In genomic region chr6:73523434-73524123, GRCh38 we compare ENCODE assay signal across 1 cellular context.
TF ChIP-seq lines count a peak whose summit lies in the region.

No MANE protein-coding gene starts in this region.

TF ChIP-seq in HepG2, 621 proteins besides CTCF, POLR2A, EP300 and RAD21 (continued from another document and continues in another):
- TF ChIP-seq REST (IDR thresholded peaks at IDR 0.05; ENCODE audit: borderline replicate concordance in 1 of 2, low read depth in 1 of 2, low read length in 2 of 2) (no peak; a peak in 1 of 4 replicates), ZNF431 (CRISPR knock-in tag; IDR thresholded peaks at IDR 0.05; ENCODE audit: borderline replicate concordance, low read depth) (0 out of 2 replicates have a peak, but pooled peaks have one; percentile 24), ZNF354B (CRISPR knock-in tag; IDR thresholded peaks at IDR 0.05) (no peak), FOSL2 (CRISPR knock-in tag; IDR thresholded peaks at IDR 0.05) (peak; percentile 15; the same call in 1 of the 2 replicates), SETDB1 (CRISPR knock-in tag; IDR thresholded peaks at IDR 0.05; ENCODE audit: borderline replicate concordance) (no peak), MXI1 (IDR thresholded peaks at IDR 0.05; ENCODE audit: borderline replicate concordance, low read depth, low read length) (peak; percentile 69; the same call in 1 of the 3 replicates), KDM1A (CRISPR knock-in tag; IDR thresholded peaks at IDR 0.05) (no peak), ZNF737 (CRISPR knock-in tag; IDR thresholded peaks at IDR 0.05; ENCODE audit: borderline replicate concordance) (no peak; the same call in 1 of the 2 replicates), IRX3 (CRISPR knock-in tag; IDR thresholded peaks at IDR 0.05; ENCODE audit: borderline replicate concordance, low read depth) (no peak), ZNF678 (CRISPR knock-in tag; IDR thresholded peaks at IDR 0.05) (no peak), HIVEP1 (CRISPR knock-in tag; IDR thresholded peaks at IDR 0.05) (peak; percentile 89), ARID4A (CRISPR knock-in tag; IDR thresholded peaks at IDR 0.05; ENCODE audit: borderline replicate concordance) (peak; percentile 89), KDM2A (CRISPR knock-in tag; IDR thresholded peaks at IDR 0.05; ENCODE audit: borderline replicate concordance, low read depth) (peak; percentile 69; the same call in 1 of the 2 replicates), ZNF660 (CRISPR knock-in tag; IDR thresholded peaks at IDR 0.05; ENCODE audit: borderline replicate concordance, low read depth) (no peak), HNRNPL (IDR thresholded peaks at IDR 0.05; ENCODE audit: low read depth, low read length) (0 out of 2 replicates have a peak, but pooled peaks have one; percentile 60), SIX1 (CRISPR knock-in tag; IDR thresholded peaks at IDR 0.05; ENCODE audit: borderline replicate concordance) (peak; percentile 61; the same call in 1 of the 2 replicates), ZNF792 (CRISPR knock-in tag; IDR thresholded peaks at IDR 0.05) (no peak), ZNF33B (CRISPR knock-in tag; IDR thresholded peaks at IDR 0.05) (0 out of 2 replicates have a peak, but pooled peaks have one; percentile 41), TCF7L2 (IDR thresholded peaks at IDR 0.05; ENCODE audit: low read depth, low read length) (no peak), ZC3H13 (CRISPR knock-in tag; IDR thresholded peaks at IDR 0.05) (peak; percentile 48; the same call in 1 of the 2 replicates), ZNF589 (CRISPR knock-in tag; conservative IDR thresholded peaks at IDR 0.05) (no peak), SIX4 (CRISPR knock-in tag; IDR thresholded peaks at IDR 0.05) (no peak), ZNF550 (CRISPR knock-in tag; IDR thresholded peaks at IDR 0.05; ENCODE audit: borderline replicate concordance) (no peak), GFI1 (CRISPR knock-in tag; IDR thresholded peaks at IDR 0.05; ENCODE audit: borderline replicate concordance) (peak; percentile 62; the same call in 1 of the 2 replicates), ISX (CRISPR knock-in tag; conservative IDR thresholded peaks at IDR 0.05) (0 out of 2 replicates have a peak, but pooled peaks have one; percentile 67), FOXP1 (IDR thresholded peaks at IDR 0.05) (no peak), FOXP1 (CRISPR knock-in tag; IDR thresholded peaks at IDR 0.05) (peak; percentile 17; the same call in 1 of the 2 replicates), JUND (CRISPR knock-in tag; IDR thresholded peaks at IDR 0.05) (0 out of 2 replicates have a peak, but pooled peaks have one; percentile 53), DR1 (CRISPR knock-in tag; IDR thresholded peaks at IDR 0.05) (peak; percentile 60; the same call in 1 of the 2 replicates), ZNF264 (CRISPR knock-in tag; IDR thresholded peaks at IDR 0.05) (peak; percentile 59; the same call in 1 of the 2 replicates), PHF5A (CRISPR knock-in tag; IDR thresholded peaks at IDR 0.05; ENCODE audit: low read depth, unreplicated experiment) (peak; percentile 55), ZNF780A (CRISPR knock-in tag; IDR thresholded peaks at IDR 0.05) (no peak), FOXO4 (CRISPR knock-in tag; conservative IDR thresholded peaks at IDR 0.05) (no peak), ZNF672 (CRISPR knock-in tag; IDR thresholded peaks at IDR 0.05) (no peak), NR2F1 (CRISPR knock-in tag; IDR thresholded peaks at IDR 0.05) (peak in 1 of 2 experiments; percentile 50; a peak in 1 of 4 replicates), MYPOP (CRISPR knock-in tag; IDR thresholded peaks at IDR 0.05) (0 out of 2 replicates have a peak, but pooled peaks have one; percentile 30), ZKSCAN8 (CRISPR knock-in tag; IDR thresholded peaks at IDR 0.05; ENCODE audit: borderline replicate concordance) (peak; percentile 46; the same call in 1 of the 2 replicates), HDAC1 (CRISPR knock-in tag; IDR thresholded peaks at IDR 0.05) (peak; percentile 82; the same call in 1 of the 2 replicates), JDP2 (CRISPR knock-in tag; IDR thresholded peaks at IDR 0.05; ENCODE audit: borderline replicate concordance) (no peak), KDM5B (CRISPR knock-in tag; IDR thresholded peaks at IDR 0.05; ENCODE audit: borderline replicate concordance) (peak; percentile 85; the same call in 1 of the 2 replicates), NFRKB (IDR thresholded peaks at IDR 0.05) (no peak), ZNF441 (CRISPR knock-in tag; IDR thresholded peaks at IDR 0.05; ENCODE audit: borderline replicate concordance) (peak; percentile 74; the same call in 1 of the 2 replicates)
- TF ChIP-seq, protein P1, sequence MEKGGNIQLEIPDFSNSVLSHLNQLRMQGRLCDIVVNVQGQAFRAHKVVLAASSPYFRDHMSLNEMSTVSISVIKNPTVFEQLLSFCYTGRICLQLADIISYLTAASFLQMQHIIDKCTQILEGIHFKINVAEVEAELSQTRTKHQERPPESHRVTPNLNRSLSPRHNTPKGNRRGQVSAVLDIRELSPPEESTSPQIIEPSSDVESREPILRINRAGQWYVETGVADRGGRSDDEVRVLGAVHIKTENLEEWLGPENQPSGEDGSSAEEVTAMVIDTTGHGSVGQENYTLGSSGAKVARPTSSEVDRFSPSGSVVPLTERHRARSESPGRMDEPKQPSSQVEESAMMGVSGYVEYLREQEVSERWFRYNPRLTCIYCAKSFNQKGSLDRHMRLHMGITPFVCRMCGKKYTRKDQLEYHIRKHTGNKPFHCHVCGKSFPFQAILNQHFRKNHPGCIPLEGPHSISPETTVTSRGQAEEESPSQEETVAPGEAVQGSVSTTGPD (CRISPR knock-in tag; IDR thresholded peaks at IDR 0.05) = no peak
- TF ChIP-seq, protein P2, sequence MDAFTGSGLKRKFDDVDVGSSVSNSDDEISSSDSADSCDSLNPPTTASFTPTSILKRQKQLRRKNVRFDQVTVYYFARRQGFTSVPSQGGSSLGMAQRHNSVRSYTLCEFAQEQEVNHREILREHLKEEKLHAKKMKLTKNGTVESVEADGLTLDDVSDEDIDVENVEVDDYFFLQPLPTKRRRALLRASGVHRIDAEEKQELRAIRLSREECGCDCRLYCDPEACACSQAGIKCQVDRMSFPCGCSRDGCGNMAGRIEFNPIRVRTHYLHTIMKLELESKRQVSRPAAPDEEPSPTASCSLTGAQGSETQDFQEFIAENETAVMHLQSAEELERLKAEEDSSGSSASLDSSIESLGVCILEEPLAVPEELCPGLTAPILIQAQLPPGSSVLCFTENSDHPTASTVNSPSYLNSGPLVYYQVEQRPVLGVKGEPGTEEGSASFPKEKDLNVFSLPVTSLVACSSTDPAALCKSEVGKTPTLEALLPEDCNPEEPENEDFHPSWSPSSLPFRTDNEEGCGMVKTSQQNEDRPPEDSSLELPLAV (CRISPR knock-in tag; conservative IDR thresholded peaks at IDR 0.05; ENCODE audit: low read depth) = no peak
- TF ChIP-seq, protein P3, sequence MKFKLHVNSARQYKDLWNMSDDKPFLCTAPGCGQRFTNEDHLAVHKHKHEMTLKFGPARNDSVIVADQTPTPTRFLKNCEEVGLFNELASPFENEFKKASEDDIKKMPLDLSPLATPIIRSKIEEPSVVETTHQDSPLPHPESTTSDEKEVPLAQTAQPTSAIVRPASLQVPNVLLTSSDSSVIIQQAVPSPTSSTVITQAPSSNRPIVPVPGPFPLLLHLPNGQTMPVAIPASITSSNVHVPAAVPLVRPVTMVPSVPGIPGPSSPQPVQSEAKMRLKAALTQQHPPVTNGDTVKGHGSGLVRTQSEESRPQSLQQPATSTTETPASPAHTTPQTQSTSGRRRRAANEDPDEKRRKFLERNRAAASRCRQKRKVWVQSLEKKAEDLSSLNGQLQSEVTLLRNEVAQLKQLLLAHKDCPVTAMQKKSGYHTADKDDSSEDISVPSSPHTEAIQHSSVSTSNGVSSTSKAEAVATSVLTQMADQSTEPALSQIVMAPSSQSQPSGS (CRISPR knock-in tag; IDR thresholded peaks at IDR 0.05) = peak; percentile 70; the same call in 1 of the 2 replicates
- TF ChIP-seq, protein P4, sequence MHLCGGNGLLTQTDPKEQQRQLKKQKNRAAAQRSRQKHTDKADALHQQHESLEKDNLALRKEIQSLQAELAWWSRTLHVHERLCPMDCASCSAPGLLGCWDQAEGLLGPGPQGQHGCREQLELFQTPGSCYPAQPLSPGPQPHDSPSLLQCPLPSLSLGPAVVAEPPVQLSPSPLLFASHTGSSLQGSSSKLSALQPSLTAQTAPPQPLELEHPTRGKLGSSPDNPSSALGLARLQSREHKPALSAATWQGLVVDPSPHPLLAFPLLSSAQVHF (CRISPR knock-in tag; IDR thresholded peaks at IDR 0.05) = 0 out of 2 replicates have a peak, but pooled peaks have one; percentile 52
